ENCODE assay signal across 13 cellular contexts in the genomic region with DNA sequence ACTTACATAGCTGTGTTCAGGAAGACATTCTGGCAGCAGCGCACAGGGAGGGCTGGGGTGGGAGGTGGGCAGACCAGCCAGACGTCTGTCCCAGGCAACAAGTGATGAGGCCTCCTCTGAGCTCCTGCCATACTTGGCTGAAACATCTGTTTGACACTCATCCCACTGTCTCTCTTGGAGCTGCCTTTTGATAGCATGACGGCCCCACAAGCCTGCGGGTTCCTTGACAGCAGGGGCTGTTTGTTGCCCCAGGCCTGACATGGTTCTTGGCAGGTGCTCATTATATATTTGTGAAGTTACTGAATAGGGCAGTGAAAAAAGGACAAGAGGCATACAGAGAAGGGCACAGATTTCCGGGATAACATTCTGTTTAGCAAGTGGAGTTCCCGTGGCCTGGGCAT. TPM values are rescaled to one million over a fixed set of nuclear protein-coding genes. Genes with fewer than 3 reads are reported as not detected.
"Had no signal": no experiment of that assay in that cellular context is flagged by ENCODE, and none has a peak within 500 bp of the region (broad histone marks: within the 10 kb centered on the region; RNA-seq: fewer than 3 reads in every experiment).

No MANE protein-coding gene starts in this region.

- H3K36me3 ChIP-seq: tibial nerve had no signal

- H3K9me3 ChIP-seq: tibial nerve had no signal

- H3K27me3 ChIP-seq: tibial nerve had no signal

- H3K79me2 ChIP-seq: parathyroid adenoma had no signal

- DNase-seq: activated CD4-positive, alpha-beta memory T cell treated with anti-CD3 and anti-CD28 coated beads for 36 hours; activated gamma-delta T cell; activated naive CD8-positive, alpha-beta T cell treated with anti-CD3 and anti-CD28 coated beads for 36 hours; activated T-cell treated with anti-CD3 and anti-CD28 coated beads, Interleukin-2, amount 50 U/mL, for 4 hours; cerebellar nuclear complex; erythroblast; small intestine; T1000 had no signal

- H3K9ac ChIP-seq: parathyroid adenoma had no signal

- H2AFZ ChIP-seq: parathyroid adenoma had no signal

- ATAC-seq: activated T-cell treated with anti-CD3 and anti-CD28 coated beads, Interleukin-2, amount 50 U/mL, for 4 hours had no signal

- H3K27ac ChIP-seq: parathyroid adenoma, tibial nerve, VCaP had no signal

- FAIRE-seq: small intestine had no signal

- H3K4me3 ChIP-seq: tibial nerve had no signal

RNA-seq across cellular contexts. Expression of a gene that starts 50.6 kb away (rescaled TPM):
- total RNA-seq: activated CD4-positive, alpha-beta memory T cell treated with anti-CD3 and anti-CD28 coated beads for 36 hours; activated naive CD8-positive, alpha-beta T cell treated with anti-CD3 and anti-CD28 coated beads for 36 hours; activated T-cell treated with anti-CD3 and anti-CD28 coated beads, Interleukin-2, amount 50 U/mL, for 4 hours; fibroblast of villous mesenchyme; renal cortical epithelial cell; tibial nerve had no signal
